Comparison of ENCODE assay signal across 9 cellular contexts in the genomic region with DNA sequence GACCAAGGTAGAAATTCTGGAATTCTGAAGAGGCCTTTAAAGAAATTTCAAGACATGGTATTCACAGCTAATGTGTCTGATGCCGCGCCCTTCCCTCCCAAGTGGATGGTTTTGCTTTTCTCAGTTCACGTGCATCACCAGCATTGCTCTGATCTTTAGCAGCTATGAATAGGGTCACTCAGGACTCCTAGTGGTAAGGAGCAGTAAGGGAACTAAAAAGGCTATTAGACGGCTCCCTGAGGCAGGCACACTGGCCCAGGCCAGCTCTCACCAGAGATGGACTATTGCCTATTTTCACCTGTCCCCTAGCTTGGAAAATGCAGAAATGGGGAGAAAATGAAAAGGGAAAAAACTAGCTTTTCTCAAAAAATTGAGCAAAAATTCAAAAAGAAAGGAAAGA.
DNase-seq lines count a peak whose midpoint lies in the region; ATAC-seq, FAIRE-seq and TF ChIP-seq lines count a peak whose summit lies in the region.
"Had no signal": no experiment of that assay in that cellular context is flagged by ENCODE, and none has a peak within 500 bp of the region (broad histone marks: within the 10 kb centered on the region; RNA-seq: fewer than 3 reads in every experiment).

No MANE protein-coding gene starts in this region.

- FAIRE-seq in keratinocyte (lab: Jason Lieb, UNC): no peak

- BruUV-seq in MCF 10A (replicated peaks; lab: Mats Ljungman, UMichigan): no TSS peak

- no peak overlapping the region for H3K27ac Mint-ChIP-seq in MCF 10A (ENCODE audit: low read depth, unreplicated experiment)
- H3K27ac Mint-ChIP-seq in activated T-helper 1 cell treated with anti-CD3 and anti-CD28 coated beads, Interleukin-12 subunit alpha, Interleukin-12 subunit beta, Interleukin-2, Interleukin-4 antibody, amounts not matched to agents 30 ng/mL and 10 ng/mL and 1 ng/mL, durations not matched to agents 14 hours and 24 hours and 36 hours: no peak overlapping the region
- H3K27ac Mint-ChIP-seq: activated naive CD8-positive, alpha-beta T cell had no signal

- H3K27me3 ChIP-seq in breast epithelium (no peaks in the 10 kb centered on the region), keratinocyte (ENCODE audit: control insufficient read depth, extremely low read depth, insufficient read depth, low read length) (no peaks in the 10 kb centered on the region)

- H3K4me3 ChIP-seq in breast epithelium (no peak overlapping the region), keratinocyte (ENCODE audit: control insufficient read depth in 2 of 3, extremely low read depth in 1 of 3, insufficient read depth in 2 of 3, low read depth in 1 of 3, low read length in 3 of 3) (no peak overlapping the region)

- H4K20me1 ChIP-seq in keratinocyte (ENCODE audit: control insufficient read depth, extremely low read depth, insufficient read depth, low read length): no peaks in the 10 kb centered on the region

- H3K9ac ChIP-seq in keratinocyte (ENCODE audit: control insufficient read depth, extremely low read depth, insufficient read depth, low read length): no peak overlapping the region

- dilution Hi-C loops in keratinocyte (cut with MboI; ENCODE audit: extremely low pct_ligation_motif_present, low sequenced_read_pairs): no loop called here

- H3K4me3 Mint-ChIP-seq in MCF 10A (ENCODE audit: unreplicated experiment): no peak overlapping the region
- H3K4me3 Mint-ChIP-seq in activated T-helper 1 cell treated with anti-CD3 and anti-CD28 coated beads, Interleukin-12 subunit alpha, Interleukin-12 subunit beta, Interleukin-2, Interleukin-4 antibody, amounts not matched to agents 30 ng/mL and 10 ng/mL and 1 ng/mL, durations not matched to agents 14 hours and 24 hours and 36 hours: no peak overlapping the region
- H3K4me3 Mint-ChIP-seq: activated naive CD8-positive, alpha-beta T cell had no signal

- H3K27ac ChIP-seq in breast epithelium (no peak overlapping the region), keratinocyte (ENCODE audit: control insufficient read depth, insufficient read depth, low read length) (no peak overlapping the region)

- POLR2A ChIA-PET in MCF 10A (lab: Yijun Ruan, JAX): no interaction called here

- intact Hi-C loops in MCF 10A (cut with micrococcal nuclease): loop anchor here (1.0 to 5.0 kb wide), 3 partner anchors 283 to 512 kb away; no protein-coding TSS in a partner anchor
- intact Hi-C loops in breast epithelium (cut with DNase I; ENCODE audit: low total_unique reads): no loop called here
- intact Hi-C loops in activated T-helper 1 cell treated with anti-CD3 and anti-CD28 coated beads, Interleukin-12 subunit alpha, Interleukin-12 subunit beta, Interleukin-2, Interleukin-4 antibody, amounts not matched to agents 30 ng/mL and 10 ng/mL and 1 ng/mL, durations not matched to agents 14 hours and 24 hours and 36 hours (cut with micrococcal nuclease): loop anchor here (10.0 kb wide), 1 partner anchor 286 kb away; no protein-coding TSS in a partner anchor

- no peaks in the 10 kb centered on the region for H3K79me2 ChIP-seq in keratinocyte (ENCODE audit: control insufficient read depth, insufficient read depth, low read length)

- H2AFZ ChIP-seq in keratinocyte (ENCODE audit: control insufficient read depth, low read length): no peak overlapping the region

- no peaks in the 10 kb centered on the region for H3K36me3 Mint-ChIP-seq in MCF 10A (ENCODE audit: insufficient read depth, unreplicated experiment)
- H3K36me3 Mint-ChIP-seq in activated T-helper 1 cell treated with anti-CD3 and anti-CD28 coated beads, Interleukin-12 subunit alpha, Interleukin-12 subunit beta, Interleukin-2, Interleukin-4 antibody, amounts not matched to agents 30 ng/mL and 10 ng/mL and 1 ng/mL, durations not matched to agents 14 hours and 24 hours and 36 hours (ENCODE audit: low read depth): no peaks in the 10 kb centered on the region
- H3K36me3 Mint-ChIP-seq: activated naive CD8-positive, alpha-beta T cell had no signal

- ATAC-seq in HG02642 (IDR thresholded peaks at IDR 0.05; ENCODE audit: poor library complexity, unreplicated experiment): peak; percentile 79

- no peaks in the 10 kb centered on the region for H3K4me1 Mint-ChIP-seq in MCF 10A (ENCODE audit: insufficient read depth, unreplicated experiment)
- H3K4me1 Mint-ChIP-seq in activated T-helper 1 cell treated with anti-CD3 and anti-CD28 coated beads, Interleukin-12 subunit alpha, Interleukin-12 subunit beta, Interleukin-2, Interleukin-4 antibody, amounts not matched to agents 30 ng/mL and 10 ng/mL and 1 ng/mL, durations not matched to agents 14 hours and 24 hours and 36 hours (ENCODE audit: low read depth): peaks cover 4% of the 10 kb centered on the region

- DNase-seq in MCF 10A (ENCODE audit: unreplicated experiment) (peak; percentile 38), breast epithelium (ENCODE audit: low spot score in 2 of 2) (no peak), OCI-M1 (lab: John Stamatoyannopoulos, UW) (peak; percentile 61), keratinocyte (ENCODE audit: low read depth, low spot score) (no peak), NCI-H1694 treated with DMSO at 0.1 percent for 48 hours (lab: John Stamatoyannopoulos, UW) (no peak)
- no peak for DNase-seq in activated CD4-positive, alpha-beta T cell treated with anti-CD3 and anti-CD28 coated beads, Interleukin-2, amount 50 U/mL, for 48 hours
- DNase-seq in activated T-helper 1 cell treated with anti-CD3 and anti-CD28 coated beads, Interleukin-12 subunit alpha, Interleukin-12 subunit beta, Interleukin-2, Interleukin-4 antibody, amounts not matched to agents 30 ng/mL and 10 ng/mL and 1 ng/mL, durations not matched to agents 14 hours and 24 hours and 36 hours (ENCODE audit: low spot score): no peak

- H3K9me1 ChIP-seq in keratinocyte (ENCODE audit: control insufficient read depth, extremely low read depth, insufficient read depth, low read length): no peaks in the 10 kb centered on the region

- no peaks in the 10 kb centered on the region for H3K9me3 Mint-ChIP-seq in MCF 10A (ENCODE audit: unreplicated experiment)
- H3K9me3 Mint-ChIP-seq in activated T-helper 1 cell treated with anti-CD3 and anti-CD28 coated beads, Interleukin-12 subunit alpha, Interleukin-12 subunit beta, Interleukin-2, Interleukin-4 antibody, amounts not matched to agents 30 ng/mL and 10 ng/mL and 1 ng/mL, durations not matched to agents 14 hours and 24 hours and 36 hours: no peaks in the 10 kb centered on the region

- no peak overlapping the region for H3K4me2 ChIP-seq in keratinocyte (ENCODE audit: control insufficient read depth, extremely low read depth, insufficient read depth, low read depth, low read length)

- TF ChIP-seq CTCF in MCF 10A (IDR thresholded peaks at IDR 0.05; ENCODE audit: unreplicated experiment): peak; percentile 26
- no peak for TF ChIP-seq CTCF in breast epithelium (IDR thresholded peaks at IDR 0.05)
- peak; percentile 41 to 56 (median 49) for TF ChIP-seq CTCF in keratinocyte (optimal IDR thresholded peaks at IDR 0.05 in 1 of 3, IDR thresholded peaks at IDR 0.05 in 1 of 3, conservative IDR thresholded peaks at IDR 0.05 in 1 of 3; ENCODE audit: extremely low read depth in 1 of 3, insufficient read depth in 2 of 3, low read length in 3 of 3)

- no peak for TF ChIP-seq POLR2A in breast epithelium (IDR thresholded peaks at IDR 0.05)

- H3K9me3 ChIP-seq in breast epithelium (no peaks in the 10 kb centered on the region), keratinocyte (ENCODE audit: control insufficient read depth, low read depth, low read length) (no peaks in the 10 kb centered on the region)

- no peaks in the 10 kb centered on the region for H3K36me3 ChIP-seq in breast epithelium
- no peaks in the 10 kb centered on the region for H3K36me3 ChIP-seq in keratinocyte (ENCODE audit: control insufficient read depth in 2 of 2, extremely low read depth in 1 of 2, insufficient read depth in 2 of 2, low read length in 2 of 2)

- CTCF ChIA-PET in MCF 10A (lab: Yijun Ruan, JAX): interaction anchor here (0.6 to 1.7 kb wide), 2 partner anchors 10 to 285 kb away, joined by 3 to 5 read pairs; no protein-coding TSS in a partner anchor

- no peaks in the 10 kb centered on the region for H3K27me3 Mint-ChIP-seq in MCF 10A (ENCODE audit: insufficient read depth, unreplicated experiment)
- H3K27me3 Mint-ChIP-seq in activated T-helper 1 cell treated with anti-CD3 and anti-CD28 coated beads, Interleukin-12 subunit alpha, Interleukin-12 subunit beta, Interleukin-2, Interleukin-4 antibody, amounts not matched to agents 30 ng/mL and 10 ng/mL and 1 ng/mL, durations not matched to agents 14 hours and 24 hours and 36 hours (ENCODE audit: insufficient read depth): peaks cover 8% of the 10 kb centered on the region

- H3K4me1 ChIP-seq in breast epithelium (no peaks in the 10 kb centered on the region), keratinocyte (ENCODE audit: control insufficient read depth, extremely low read depth, insufficient read depth, low read length) (no peaks in the 10 kb centered on the region)

Comparison
In these comparisons a context has a peak if more than half of its experiments do, and no peak if none do; other contexts are left out.
1. DNase-seq: peak in MCF 10A (single experiment) and OCI-M1 (single experiment); none in breast epithelium (0 of 2), keratinocyte (single experiment), activated CD4-positive, alpha-beta T cell treated with anti-CD3 and anti-CD28 coated beads, Interleukin-2, amount 50 U/mL, for 48 hours (0 of 2), NCI-H1694 treated with DMSO at 0.1 percent for 48 hours (single experiment) and activated T-helper 1 cell treated with anti-CD3 and anti-CD28 coated beads, Interleukin-12 subunit alpha, Interleukin-12 subunit beta, Interleukin-2, Interleukin-4 antibody, amounts not matched to agents 30 ng/mL and 10 ng/mL and 1 ng/mL, durations not matched to agents 14 hours and 24 hours and 36 hours (single experiment).
2. CTCF ChIP-seq: peak in MCF 10A (single experiment) and keratinocyte (3 of 3); none in breast epithelium (0 of 3).